In the genomic region with DNA sequence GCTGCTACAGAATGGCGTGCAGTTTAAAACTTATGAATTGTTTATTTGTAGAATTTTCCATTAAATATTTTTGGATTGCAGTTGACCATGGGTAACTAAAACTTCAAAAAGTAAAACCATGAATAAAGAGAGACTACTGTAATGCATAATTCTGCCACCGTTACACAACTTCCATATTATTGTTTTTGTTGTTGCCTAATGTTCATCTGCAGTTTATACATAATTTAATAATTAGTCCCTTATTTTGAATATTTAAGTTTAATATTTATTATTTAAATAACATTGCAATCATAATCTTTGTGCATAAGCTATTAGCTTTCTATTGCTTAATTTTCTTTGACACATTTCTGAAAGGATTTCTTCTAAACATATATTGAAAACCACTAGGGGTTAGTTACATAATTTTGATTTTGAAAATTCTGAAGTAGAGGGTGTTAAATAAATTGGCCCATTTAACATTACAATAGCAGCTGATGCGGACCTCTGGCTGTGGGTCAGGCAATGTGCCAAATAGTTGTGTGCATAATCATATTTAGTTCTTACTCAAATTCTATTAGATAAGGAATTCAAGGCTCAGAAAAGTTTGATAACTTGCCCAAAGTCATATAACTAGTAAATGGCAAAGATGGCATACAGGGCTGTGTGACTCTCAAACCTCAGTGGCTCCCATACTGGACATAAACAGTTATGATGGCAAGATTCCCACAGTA, we compare ENCODE assay signal across 1 cellular context.
TF ChIP-seq lines count a peak whose summit lies in the region.

No MANE protein-coding gene starts in this region.

TF ChIP-seq in SK-N-SH treated with all-trans-retinoic acid at 6 μM for 48 hours, 23 proteins besides CTCF, POLR2A, EP300 and RAD21 (continued from another document):
- peak; percentile 75; the same call in 1 of the 2 replicates for TF ChIP-seq SNAI2 (CRISPR knock-in tag; IDR thresholded peaks at IDR 0.05)
